Comparison of ENCODE assay signal across 21 cellular contexts in genomic region chr12:131347732-131348131, GRCh38.
DNase-seq lines count a peak whose midpoint lies in the region; ATAC-seq, FAIRE-seq and TF ChIP-seq lines count a peak whose summit lies in the region.
"Had no signal": no experiment of that assay in that cellular context is flagged by ENCODE, and none has a peak within 500 bp of the region (broad histone marks: within the 10 kb centered on the region; RNA-seq: fewer than 3 reads in every experiment).

No MANE protein-coding gene starts in this region.

- ATAC-seq in HepG2 (no peak), right lobe of liver (no peak), K562 (no peak), GM21786 (IDR thresholded peaks at IDR 0.05; ENCODE audit: unreplicated experiment) (no peak)
- ATAC-seq: GM12878, HCT116 had no signal

- H4K20me1 ChIP-seq in HepG2 (ENCODE audit: insufficient read depth, low read length) = no peaks in the 10 kb centered on the region
- no peaks in the 10 kb centered on the region for H4K20me1 ChIP-seq in K562 (replicated peaks; ENCODE audit: control insufficient read depth, insufficient read depth, low read length)

- H3K36me3 Mint-ChIP-seq in neural crest cell (ENCODE audit: low read depth) = peaks cover 11% of the 10 kb centered on the region
- H3K36me3 Mint-ChIP-seq: CD4-positive, CD25-positive, alpha-beta regulatory T cell; CD8-positive, alpha-beta memory T cell had no signal

- TF ChIP-seq POLR2A in HepG2 (IDR thresholded peaks at IDR 0.05; ENCODE audit: insufficient read depth in 1 of 2, low read depth in 2 of 2, low read length in 2 of 2) = no peak
- no peak for TF ChIP-seq POLR2A in right lobe of liver (IDR thresholded peaks at IDR 0.05)
- no peak for TF ChIP-seq POLR2A in K562 (conservative IDR thresholded peaks at IDR 0.05)

- H3K36me3 ChIP-seq in HepG2 (replicated peaks in 1 of 2; ENCODE audit: control insufficient read depth in 1 of 2, insufficient read depth in 2 of 2, low read length in 2 of 2) = no peaks in the 10 kb centered on the region
- H3K36me3 ChIP-seq in right lobe of liver = no peaks in the 10 kb centered on the region
- H3K36me3 ChIP-seq in K562 (ENCODE audit: control insufficient read depth, insufficient read depth, low read length) = no peaks in the 10 kb centered on the region; the same call in 2 of the 3 replicates

- intact Hi-C loops in HepG2 (cut with micrococcal nuclease; ENCODE audit: unreplicated experiment) = loop anchor here (5.0 kb wide), 1 partner anchor 275 kb away; no protein-coding TSS in a partner anchor
- intact Hi-C loops in right lobe of liver (cut with DNase I) = no loop called here
- intact Hi-C loops in K562 (cut with micrococcal nuclease) = loop anchor here (2.0 to 5.0 kb wide), 2 partner anchors 105 to 275 kb away; no protein-coding TSS in a partner anchor

- peaks cover 4% of the 10 kb centered on the region for H3K9me3 Mint-ChIP-seq in neural crest cell
- H3K9me3 Mint-ChIP-seq: GM23338 had no signal

- TF ChIP-seq RAD21 in HepG2 (CRISPR knock-in tag; IDR thresholded peaks at IDR 0.05) (no peak), K562 (CRISPR knock-in tag; conservative IDR thresholded peaks at IDR 0.05 in 1 of 2, IDR thresholded peaks at IDR 0.05 in 1 of 2) (no peak)

- 64% methylated on average over 7 of the region's 7 CpGs for WGBS in HepG2 (ENCODE audit: low lambda C conversion rate)
- WGBS in right lobe of liver (ENCODE audit: insufficient coverage, low coverage, low lambda C conversion rate, missing lambda C conversion rate) = 100% methylated on average over 1 of the region's 7 CpGs
- 92% methylated on average over 7 of the region's 7 CpGs for WGBS in K562 (ENCODE audit: insufficient coverage, low coverage, missing lambda C conversion rate)

- H3K9me1 ChIP-seq in K562 (ENCODE audit: control insufficient read depth, insufficient read depth, low read length) = no peaks in the 10 kb centered on the region

- no peak overlapping the region for H2AFZ ChIP-seq in HepG2 (ENCODE audit: low read length)
- no peak overlapping the region for H2AFZ ChIP-seq in K562 (ENCODE audit: low read depth, low read length)
- H2AFZ ChIP-seq: GM23338 had no signal

- CTCF ChIA-PET in HepG2 (lab: Yijun Ruan, JAX; ENCODE audit: low intra/inter-chr PET ratio, low total read pairs) = no interaction called here
- CTCF ChIA-PET in K562 (lab: Yijun Ruan, JAX; ENCODE audit: low intra/inter-chr PET ratio) = no interaction called here

- H3K9me3 ChIP-seq in HepG2 (ENCODE audit: low read length) = no peaks in the 10 kb centered on the region
- no peaks in the 10 kb centered on the region for H3K9me3 ChIP-seq in right lobe of liver
- peaks cover 7% of the 10 kb centered on the region for H3K9me3 ChIP-seq in K562 (replicated peaks; ENCODE audit: control insufficient read depth, insufficient read depth, low read depth, low read length)

- H3K4me1 ChIP-seq in HepG2 (ENCODE audit: insufficient read depth, low read length) (no peaks in the 10 kb centered on the region), right lobe of liver (no peaks in the 10 kb centered on the region), K562 (replicated peaks in 1 of 2; ENCODE audit: control insufficient read depth in 2 of 2, insufficient read depth in 2 of 2, low read length in 2 of 2) (peaks cover 39 to 43% of the 10 kb centered on the region in 2 experiments)

- H3K79me2 ChIP-seq in HepG2 (ENCODE audit: insufficient read depth, low read length) (no peaks in the 10 kb centered on the region), K562 (ENCODE audit: control insufficient read depth, insufficient read depth, low read length) (no peaks in the 10 kb centered on the region)

- TF ChIP-seq EP300 in HepG2 (IDR thresholded peaks at IDR 0.05; ENCODE audit: low read depth in 2 of 2, low read length in 2 of 2) (no peak), HepG2 (CRISPR knock-in tag; IDR thresholded peaks at IDR 0.05; ENCODE audit: borderline replicate concordance) (no peak), K562 (IDR thresholded peaks at IDR 0.05; ENCODE audit: low read length) (no peak)

- peaks cover 45% of the 10 kb centered on the region for H3K4me1 Mint-ChIP-seq in neural crest cell
- H3K4me1 Mint-ChIP-seq: CD4-positive, CD25-positive, alpha-beta regulatory T cell; CD8-positive, alpha-beta memory T cell had no signal

- H3K4me3 ChIP-seq in HepG2 (replicated peaks in 1 of 3; ENCODE audit: insufficient read depth in 1 of 3, low read depth in 2 of 3, low read length in 3 of 3) (no peak overlapping the region), right lobe of liver (no peak overlapping the region), K562 (no peak overlapping the region)
- H3K4me3 ChIP-seq: GM12878, GM23338 had no signal

- peak overlapping the region; percentile 10 for H3K4me3 Mint-ChIP-seq in neural crest cell
- H3K4me3 Mint-ChIP-seq: CD4-positive, CD25-positive, alpha-beta regulatory T cell; CD8-positive, alpha-beta memory T cell had no signal

- no peak for TF ChIP-seq CTCF in HepG2 (CRISPR knock-in tag; IDR thresholded peaks at IDR 0.05)
- TF ChIP-seq CTCF in right lobe of liver (IDR thresholded peaks at IDR 0.05) = no peak
- TF ChIP-seq CTCF in K562 (IDR thresholded peaks at IDR 0.05 in 2 of 3, conservative IDR thresholded peaks at IDR 0.05 in 1 of 3; ENCODE audit: insufficient read depth in 2 of 3, low read depth in 1 of 3, low read length in 3 of 3) = no peak
- no peak for TF ChIP-seq CTCF in neural crest cell (conservative IDR thresholded peaks at IDR 0.05)

- H3K27ac ChIP-seq in HepG2 (ENCODE audit: extremely low read length, insufficient read depth, low read length) (no peak overlapping the region), right lobe of liver (no peak overlapping the region), K562 (ENCODE audit: extremely low read depth, low read depth, low read length) (no peak overlapping the region)

- H3K4me2 ChIP-seq in HepG2 (ENCODE audit: low read depth, low read length) = no peak overlapping the region
- H3K4me2 ChIP-seq in K562 (ENCODE audit: insufficient read depth, low read length) = peak overlapping the region; percentile 3; the same call in 1 of the 2 replicates

- POLR2A ChIA-PET in HepG2 (lab: Yijun Ruan, JAX) = no interaction called here
- POLR2A ChIA-PET in K562 (lab: Yijun Ruan, JAX) = no interaction called here

- no peak for FAIRE-seq in HepG2 (lab: Jason Lieb, UNC)
- FAIRE-seq in K562 (lab: Jason Lieb, UNC) = no peak
- no peak for FAIRE-seq in GM19239 (lab: Jason Lieb, UNC)
- FAIRE-seq: GM12878 had no signal

- no peak for DNase-seq in HepG2 (ENCODE audit: low spot score)
- no peak for DNase-seq in right lobe of liver
- DNase-seq in K562 (ENCODE audit: extremely low read depth in 1 of 4, low spot score in 3 of 4) = no peak
- DNase-seq in neural crest cell (ENCODE audit: low read depth, low spot score) = no peak
- peak; percentile 5 for DNase-seq in stimulated activated CD8-positive, alpha-beta memory T cell treated with anti-CD3 and anti-CD28 coated beads, Interleukin-4, amount 100 ng/mL, for 48 hours
- DNase-seq in KBM-7 = no peak
- no peak for DNase-seq in GM19239 (ENCODE audit: insufficient read length, low spot score)
- DNase-seq: 8988T; CD4-positive, CD25-positive, alpha-beta regulatory T cell; CD8-positive, alpha-beta memory T cell; COR-L47; DMS 273 treated with DMSO at 0.1 percent for 48 hours; DMS53; DND-41; EL; IMR-90; KG1 had no signal

- in situ Hi-C loops in HepG2 (cut with HindIII; ENCODE audit: extremely low pct_ligation_motif_present, low pct_unique_long_range_greater_than_20kb) (no loop called here), K562 (cut with MboI) (no loop called here), KBM-7 (cut with MboI; ENCODE audit: low pct_unique_long_range_greater_than_20kb, low sequenced_read_pairs) (no loop called here)

- BruUV-seq in HepG2 (replicated peaks; lab: Mats Ljungman, UMichigan) = no TSS peak
- BruUV-seq in K562 (replicated peaks; lab: Mats Ljungman, UMichigan) = no TSS peak

- peaks cover 2% of the 10 kb centered on the region for H3K27me3 Mint-ChIP-seq in neural crest cell (ENCODE audit: low read depth)
- H3K27me3 Mint-ChIP-seq: CD4-positive, CD25-positive, alpha-beta regulatory T cell had no signal

- peaks cover 3 to 21% of the 10 kb centered on the region in 2 experiments; a peak in 4 of 5 replicates for H3K27me3 ChIP-seq in HepG2 (ENCODE audit: control insufficient read depth in 1 of 2, insufficient read depth in 2 of 2, low read length in 2 of 2)
- no peaks in the 10 kb centered on the region for H3K27me3 ChIP-seq in right lobe of liver
- no peaks in the 10 kb centered on the region for H3K27me3 ChIP-seq in K562 (ENCODE audit: control insufficient read depth in 2 of 2, insufficient read depth in 2 of 2, low read length in 2 of 2)

- H3K27ac Mint-ChIP-seq in neural crest cell (ENCODE audit: unreplicated experiment) = peak overlapping the region; percentile 15
- H3K27ac Mint-ChIP-seq: CD4-positive, CD25-positive, alpha-beta regulatory T cell; CD8-positive, alpha-beta memory T cell had no signal

- H3K9ac ChIP-seq in HepG2 (ENCODE audit: insufficient read depth, low read depth, low read length) (no peak overlapping the region), K562 (ENCODE audit: insufficient read depth in 1 of 2, low read depth in 2 of 2, low read length in 2 of 2) (no peak overlapping the region)

TF ChIP-seq in HepG2, 621 proteins besides CTCF, POLR2A, EP300 and RAD21 (continues in another document):
- TF ChIP-seq, protein P1, sequence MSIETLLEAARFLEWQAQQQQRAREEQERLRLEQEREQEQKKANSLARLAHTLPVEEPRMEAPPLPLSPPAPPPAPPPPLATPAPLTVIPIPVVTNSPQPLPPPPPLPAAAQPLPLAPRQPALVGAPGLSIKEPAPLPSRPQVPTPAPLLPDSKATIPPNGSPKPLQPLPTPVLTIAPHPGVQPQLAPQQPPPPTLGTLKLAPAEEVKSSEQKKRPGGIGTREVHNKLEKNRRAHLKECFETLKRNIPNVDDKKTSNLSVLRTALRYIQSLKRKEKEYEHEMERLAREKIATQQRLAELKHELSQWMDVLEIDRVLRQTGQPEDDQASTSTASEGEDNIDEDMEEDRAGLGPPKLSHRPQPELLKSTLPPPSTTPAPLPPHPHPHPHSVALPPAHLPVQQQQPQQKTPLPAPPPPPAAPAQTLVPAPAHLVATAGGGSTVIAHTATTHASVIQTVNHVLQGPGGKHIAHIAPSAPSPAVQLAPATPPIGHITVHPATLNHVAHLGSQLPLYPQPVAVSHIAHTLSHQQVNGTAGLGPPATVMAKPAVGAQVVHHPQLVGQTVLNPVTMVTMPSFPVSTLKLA (IDR thresholded peaks at IDR 0.05) = peak; percentile 94

TF ChIP-seq in K562, 482 proteins besides CTCF, POLR2A, EP300 and RAD21 (continues in another document):
- TF ChIP-seq HDGF (IDR thresholded peaks at IDR 0.05) (0 out of 2 replicates have a peak, but pooled peaks have one; percentile 40), ETV6 (IDR thresholded peaks at IDR 0.05; ENCODE audit: borderline replicate concordance in 1 of 2, low read depth in 2 of 2, low read length in 1 of 2) (no peak), ETV6 (CRISPR knock-in tag; IDR thresholded peaks at IDR 0.05; ENCODE audit: borderline replicate concordance) (no peak)
- TF ChIP-seq, protein P2, sequence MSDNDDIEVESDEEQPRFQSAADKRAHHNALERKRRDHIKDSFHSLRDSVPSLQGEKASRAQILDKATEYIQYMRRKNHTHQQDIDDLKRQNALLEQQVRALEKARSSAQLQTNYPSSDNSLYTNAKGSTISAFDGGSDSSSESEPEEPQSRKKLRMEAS (CRISPR knock-in tag; IDR thresholded peaks at IDR 0.05) = 0 out of 2 replicates have a peak, but pooled peaks have one; percentile 21

Comparison
In these comparisons a context has a peak if more than half of its experiments do, and no peak if none do; other contexts are left out.
1. intact Hi-C loops: an anchor here in HepG2 (5.0 kb wide) and K562 (2.0 to 5.0 kb wide); none called in right lobe of liver.